ENCODE assay signal across 8 cellular contexts in genomic region chr10:5977471-5978370, GRCh38. TPM values are rescaled to one million over a fixed set of nuclear protein-coding genes. Genes with fewer than 3 reads are reported as not detected.
DNase-seq lines count a peak whose midpoint lies in the region; ATAC-seq, FAIRE-seq and TF ChIP-seq lines count a peak whose summit lies in the region.

A gene with protein sequence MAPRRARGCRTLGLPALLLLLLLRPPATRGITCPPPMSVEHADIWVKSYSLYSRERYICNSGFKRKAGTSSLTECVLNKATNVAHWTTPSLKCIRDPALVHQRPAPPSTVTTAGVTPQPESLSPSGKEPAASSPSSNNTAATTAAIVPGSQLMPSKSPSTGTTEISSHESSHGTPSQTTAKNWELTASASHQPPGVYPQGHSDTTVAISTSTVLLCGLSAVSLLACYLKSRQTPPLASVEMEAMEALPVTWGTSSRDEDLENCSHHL (minus strand): TSS chr10:5977543. CDS start chr10:5977492, 51 bp downstream.

- ATAC-seq in HG03432 (IDR thresholded peaks at IDR 0.05; ENCODE audit: unreplicated experiment), result peak; percentile 64

- no peak within 1 kb of the TSS for H3K27ac ChIP-seq in SJCRH30
- peak within 1 kb of the TSS; percentile 61 for H3K27ac ChIP-seq in parathyroid adenoma

- peak; percentile 78 for FAIRE-seq in GM19239 (lab: Jason Lieb, UNC)

- H2AFZ ChIP-seq in parathyroid adenoma, result peak within 1 kb of the TSS; percentile 69

- H3K27me3 ChIP-seq in SJCRH30 (no peaks in the 10 kb centered on the region), parathyroid adenoma (ENCODE audit: control insufficient read depth, insufficient read depth, low read length) (no peaks in the 10 kb centered on the region)

- H3K4me3 ChIP-seq in SJCRH30, result peak within 1 kb of the TSS; percentile 47
- H3K4me3 ChIP-seq in parathyroid adenoma (ENCODE audit: low read depth, low read length), result peak within 1 kb of the TSS; percentile 77

- H3K36me3 ChIP-seq in SJCRH30 (no peaks in the 10 kb centered on the region), parathyroid adenoma (ENCODE audit: control insufficient read depth, insufficient read depth, low read length) (no peaks in the 10 kb centered on the region)

- H3K4me1 ChIP-seq in SJCRH30 (no peaks in the 10 kb centered on the region), parathyroid adenoma (no peaks in the 10 kb centered on the region)

- TF ChIP-seq CTCF in parathyroid adenoma (IDR thresholded peaks at IDR 0.05), result no peak
- TF ChIP-seq CTCF in type B pancreatic cell (conservative IDR thresholded peaks at IDR 0.05), result no peak

- H3K79me2 ChIP-seq in parathyroid adenoma, result no peaks in the 10 kb centered on the region

- no peaks in the 10 kb centered on the region for H3K36me3 Mint-ChIP-seq in type B pancreatic cell

- DNase-seq in C1 segment of cervical spinal cord (lab: John Stamatoyannopoulos, UW), result peak in 8 of 14 donors; percentile 18 to 66 (median 37)
- peak; percentile 89 for DNase-seq in GM19239 (ENCODE audit: insufficient read length, low spot score)
- DNase-seq in SJCRH30, result no peak
- DNase-seq in activated naive CD4-positive, alpha-beta T cell (lab: John Stamatoyannopoulos, UW), result peak; percentile 44 to 66 (median 59)
- DNase-seq in glomerular endothelial cell (ENCODE audit: extremely low read depth, low read depth, low spot score), result no peak
- DNase-seq in type B pancreatic cell (ENCODE audit: extremely low spot score, unreplicated experiment), result no peak

- peak within 1 kb of the TSS; percentile 50 for H3K27ac Mint-ChIP-seq in type B pancreatic cell

- H3K27me3 Mint-ChIP-seq in type B pancreatic cell, result peaks cover 60% of the 10 kb centered on the region

- no peak within 1 kb of the TSS for H3K9ac ChIP-seq in parathyroid adenoma

- peaks cover 6% of the 10 kb centered on the region for H3K4me1 Mint-ChIP-seq in type B pancreatic cell (ENCODE audit: unreplicated experiment)

- H3K4me3 Mint-ChIP-seq in type B pancreatic cell, result peak within 1 kb of the TSS; percentile 91

- no peaks in the 10 kb centered on the region for H3K9me3 ChIP-seq in SJCRH30 (replicated peaks)
- no peaks in the 10 kb centered on the region for H3K9me3 ChIP-seq in parathyroid adenoma (ENCODE audit: control insufficient read depth, low read length)

- H3K4me2 ChIP-seq in parathyroid adenoma (ENCODE audit: low read length), result peak within 1 kb of the TSS; percentile 91

- H3K9me3 Mint-ChIP-seq in type B pancreatic cell, result no peaks in the 10 kb centered on the region

RNA-seq across cellular contexts. Expression of the gene that starts here (rescaled TPM):
- not detected in 2 replicates for total RNA-seq in SJCRH30 (2014; rRNA removed; shearing (Covaris generic))
- total RNA-seq in glomerular endothelial cell (46.7 and 47.7 TPM in 2 replicates), type B pancreatic cell (ENCODE audit: low replicate concordance) (1.4 and 3.7 TPM in 2 replicates)

Comparison
In these comparisons a context has a peak if more than half of its experiments do, and no peak if none do; other contexts are left out.
1. RNA of the gene that starts here (total RNA-seq): 46.7 to 47.7 TPM in glomerular endothelial cell; 1.4 to 3.7 TPM in type B pancreatic cell and not detected in SJCRH30; every median in the first group is over 10 times any median in the second.
2. DNase-seq: peak in C1 segment of cervical spinal cord (8 of 14), GM19239 (single experiment) and activated naive CD4-positive, alpha-beta T cell (4 of 4); none in SJCRH30 (0 of 2), glomerular endothelial cell (single experiment) and type B pancreatic cell (single experiment).